ENCODE assay signal across 14 cellular contexts in genomic region chr5:178078197-178078995, GRCh38. TPM values are rescaled to one million over a fixed set of nuclear protein-coding genes. Genes with fewer than 3 reads are reported as not detected.
A peak's percentile ranks its signal among the peaks of the same experiment; 100 is the strongest.
DNase-seq lines count a peak whose midpoint lies in the region; ATAC-seq and TF ChIP-seq lines count a peak whose summit lies in the region.
"Had no signal": no experiment of that assay in that cellular context is flagged by ENCODE, and none has a peak within 500 bp of the region (broad histone marks: within the 10 kb centered on the region; RNA-seq: fewer than 3 reads in every experiment).

No MANE protein-coding gene starts in this region.

- DNase-seq in AG20443 (ENCODE audit: low spot score), result peak; percentile 91
- peak; percentile 51 for DNase-seq in HS-27A (ENCODE audit: low read depth)
- peak; percentile 60 for DNase-seq in amniotic stem cell (lab: John Stamatoyannopoulos, UW)
- DNase-seq in hepatic stellate cell (ENCODE audit: low spot score), result peak; percentile 76
- DNase-seq in chondrocyte (ENCODE audit: low spot score), result no peak
- no peak for DNase-seq in immature natural killer cell
- DNase-seq in activated CD8-positive, alpha-beta memory T cell treated with anti-CD3 and anti-CD28 coated beads for 24 hours, result no peak
- DNase-seq: activated CD8-positive, alpha-beta memory T cell treated with anti-CD3 and anti-CD28 coated beads, Interleukin-2, amount 50 U/mL, for 4 hours; effector CD8-positive, alpha-beta T cell; NCI-H1930 had no signal

- H3K36me3 Mint-ChIP-seq in chondrocyte (ENCODE audit: low read depth) (no peaks in the 10 kb centered on the region), immature natural killer cell (no peaks in the 10 kb centered on the region)
- H3K36me3 Mint-ChIP-seq: CD14-positive monocyte, type B pancreatic cell had no signal

- H3K4me1 Mint-ChIP-seq in chondrocyte (ENCODE audit: low read depth) (peaks cover 5% of the 10 kb centered on the region), immature natural killer cell (no peaks in the 10 kb centered on the region)

- H3K4me3 Mint-ChIP-seq in chondrocyte (ENCODE audit: unreplicated experiment) (no peak overlapping the region), immature natural killer cell (no peak overlapping the region)
- H3K4me3 Mint-ChIP-seq: CD14-positive monocyte, type B pancreatic cell had no signal

- ATAC-seq in GM21723 (IDR thresholded peaks at IDR 0.05; ENCODE audit: unreplicated experiment), result no peak
- ATAC-seq: right lobe of liver had no signal

- TF ChIP-seq CTCF in chondrocyte (IDR thresholded peaks at IDR 0.05), result no peak

- peaks cover 34% of the 10 kb centered on the region for H3K27me3 Mint-ChIP-seq in chondrocyte (ENCODE audit: low read depth)
- peaks cover 3 to 9% (median 7%) of the 10 kb centered on the region in 3 donors for H3K27me3 Mint-ChIP-seq in immature natural killer cell (ENCODE audit: low read depth in 3 of 3)

- no peak overlapping the region for H3K27ac Mint-ChIP-seq in chondrocyte (ENCODE audit: unreplicated experiment)
- H3K27ac Mint-ChIP-seq in immature natural killer cell, result no peak overlapping the region
- H3K27ac Mint-ChIP-seq: type B pancreatic cell had no signal

- H3K9me3 Mint-ChIP-seq in chondrocyte (ENCODE audit: low read depth) (no peaks in the 10 kb centered on the region), immature natural killer cell (no peaks in the 10 kb centered on the region)
- H3K9me3 Mint-ChIP-seq: CD14-positive monocyte, type B pancreatic cell had no signal

RNA-seq across cellular contexts. Expression of gene N4BP3, which starts 34.9 kb away (rescaled TPM):
- 0.27 to 0.44 TPM (median 0.32 TPM) in 3 replicates for total RNA-seq in chondrocyte
- under 1 TPM in 2 of 3 donors, not detected in 1; 0.07 to 0.10 TPM for polyA plus RNA-seq in immature natural killer cell
- polyA plus RNA-seq: CD14-positive monocyte had no signal

RNA-seq across cellular contexts. Expression of gene RMND5B, which starts 52.4 kb away (rescaled TPM):
- 24.4 to 27.7 TPM (median 26.8 TPM) in 3 replicates for total RNA-seq in chondrocyte
- polyA plus RNA-seq in immature natural killer cell, result 10 to 100 TPM; 10.0 to 12.4 (median 11.8) TPM

Comparison
In these comparisons a context has a peak if more than half of its experiments do, and no peak if none do; other contexts are left out.
1. DNase-seq: peak in AG20443 (single experiment), HS-27A (single experiment), amniotic stem cell (single experiment) and hepatic stellate cell (single experiment); none in chondrocyte (single experiment), immature natural killer cell (0 of 3) and activated CD8-positive, alpha-beta memory T cell treated with anti-CD3 and anti-CD28 coated beads for 24 hours (single experiment).